Comparison of ENCODE assay signal across 15 cellular contexts in genomic region chr7:115435178-115435577, GRCh38.
DNase-seq lines count a peak whose midpoint lies in the region; ATAC-seq and TF ChIP-seq lines count a peak whose summit lies in the region.
"Had no signal": no experiment of that assay in that cellular context is flagged by ENCODE, and none has a peak within 500 bp of the region (broad histone marks: within the 10 kb centered on the region; RNA-seq: fewer than 3 reads in every experiment).

No MANE protein-coding gene starts in this region.

- H4K20me1 ChIP-seq in SU-DHL-6 (ENCODE audit: low read depth, low read length) (no peaks in the 10 kb centered on the region), GM23338 (replicated peaks; ENCODE audit: insufficient read depth) (no peaks in the 10 kb centered on the region)

- H3F3A ChIP-seq in SU-DHL-6 (ENCODE audit: insufficient read depth) (no peaks in the 10 kb centered on the region), GM23338 (replicated peaks; ENCODE audit: low read depth) (no peaks in the 10 kb centered on the region)

- H3K27ac ChIP-seq in SU-DHL-6 (ENCODE audit: low read depth, low read length): peak overlapping the region; percentile 51
- H3K27ac ChIP-seq in GM23338 (ENCODE audit: low read depth): no peak overlapping the region
- H3K27ac ChIP-seq: colonic mucosa, KMS-11 had no signal

- no peaks in the 10 kb centered on the region for H3K36me3 Mint-ChIP-seq in GM23338 (ENCODE audit: low read depth)
- H3K36me3 Mint-ChIP-seq: CD8-positive, alpha-beta memory T cell had no signal

- no peaks in the 10 kb centered on the region for H3K9me3 ChIP-seq in SU-DHL-6 (ENCODE audit: insufficient read depth, low read length)
- no peaks in the 10 kb centered on the region for H3K9me3 ChIP-seq in BE2C
- H3K9me3 ChIP-seq: colonic mucosa had no signal

- H3K9ac ChIP-seq in SU-DHL-6 (ENCODE audit: low read length): no peak overlapping the region
- H3K9ac ChIP-seq: KMS-11 had no signal

- peaks cover 5% of the 10 kb centered on the region for H3K4me1 Mint-ChIP-seq in GM23338
- H3K4me1 Mint-ChIP-seq: CD8-positive, alpha-beta memory T cell had no signal

- H3K27me3 ChIP-seq in SU-DHL-6 (ENCODE audit: low read length) (no peaks in the 10 kb centered on the region), BE2C (no peaks in the 10 kb centered on the region), GM23338 (ENCODE audit: insufficient read depth) (no peaks in the 10 kb centered on the region)
- H3K27me3 ChIP-seq: colonic mucosa had no signal

- H3K27ac Mint-ChIP-seq in GM23338: no peak overlapping the region
- H3K27ac Mint-ChIP-seq: CD8-positive, alpha-beta memory T cell; stimulated activated naive CD8-positive, alpha-beta T cell treated with anti-CD3 and anti-CD28 coated beads, Interleukin-15, Interleukin-2, amounts not matched to agents 100 ng/mL and 50 ng/mL, for 24 hours had no signal

- no peaks in the 10 kb centered on the region for H3K9me3 Mint-ChIP-seq in GM23338

- H3K79me2 ChIP-seq in SU-DHL-6 (ENCODE audit: insufficient read depth, low read length) (no peaks in the 10 kb centered on the region), GM23338 (replicated peaks; ENCODE audit: insufficient read depth) (no peaks in the 10 kb centered on the region)

- H3K4me1 ChIP-seq in BE2C: no peaks in the 10 kb centered on the region
- no peaks in the 10 kb centered on the region for H3K4me1 ChIP-seq in GM23338 (ENCODE audit: insufficient read depth)
- H3K4me1 ChIP-seq: colonic mucosa had no signal

- H3K4me2 ChIP-seq in SU-DHL-6 (ENCODE audit: low read depth, low read length, poor library complexity, severe bottlenecking) (peak overlapping the region; percentile 36), GM23338 (no peak overlapping the region)
- H3K4me2 ChIP-seq: KMS-11 had no signal

- H3K4me3 Mint-ChIP-seq in GM23338: no peak overlapping the region
- H3K4me3 Mint-ChIP-seq: CD8-positive, alpha-beta memory T cell; stimulated activated naive CD8-positive, alpha-beta T cell treated with anti-CD3 and anti-CD28 coated beads, Interleukin-15, Interleukin-2, amounts not matched to agents 100 ng/mL and 50 ng/mL, for 24 hours had no signal

- no peaks in the 10 kb centered on the region for H3K9me2 ChIP-seq in SU-DHL-6 (replicated peaks; ENCODE audit: insufficient read depth, low read length)
- peaks cover 7% of the 10 kb centered on the region; the same call in 1 of the 2 replicates for H3K9me2 ChIP-seq in GM23338 (ENCODE audit: insufficient read depth)

- H2AFZ ChIP-seq in SU-DHL-6 (ENCODE audit: low read depth, low read length, severe bottlenecking): no peak overlapping the region
- H2AFZ ChIP-seq in GM23338: no peak overlapping the region

- ATAC-seq in GM18873 (IDR thresholded peaks at IDR 0.05; ENCODE audit: low FRiP score, unreplicated experiment): peak; percentile 94
- ATAC-seq in GM21576 (IDR thresholded peaks at IDR 0.05; ENCODE audit: unreplicated experiment): peak; percentile 88
- ATAC-seq in HG03060 (IDR thresholded peaks at IDR 0.05; ENCODE audit: low read depth, unreplicated experiment): peak; percentile 98
- no peak for ATAC-seq in SK-N-SH treated with all-trans-retinoic acid at 6 μM for 48 hours
- no peak for ATAC-seq in GM23338
- ATAC-seq: HCT116 had no signal

- DNase-seq in BE2C (no peak), GM23338 (ENCODE audit: low spot score) (no peak), NCI-H1436 treated with DMSO at 0.1 percent for 48 hours (lab: John Stamatoyannopoulos, UW) (no peak)
- DNase-seq: CD8-positive, alpha-beta memory T cell; colonic mucosa; NCI-H2081 treated with DMSO at 0.1 percent for 48 hours; stimulated activated CD4-positive, alpha-beta T cell treated with anti-CD3 and anti-CD28 coated beads, Interleukin-4, amount 100 ng/mL, for 1 hour had no signal

- H3K36me3 ChIP-seq in SU-DHL-6 (ENCODE audit: low read length) (no peaks in the 10 kb centered on the region; the same call in 1 of the 2 replicates), BE2C (no peaks in the 10 kb centered on the region), GM23338 (ENCODE audit: insufficient read depth) (no peaks in the 10 kb centered on the region)
- H3K36me3 ChIP-seq: colonic mucosa had no signal

- H3K4me3 ChIP-seq in SU-DHL-6 (ENCODE audit: insufficient read depth, low read length, poor library complexity, severe bottlenecking) (no peak overlapping the region), BE2C (ENCODE audit: low read depth, low read length) (no peak overlapping the region), GM23338 (no peak overlapping the region)
- H3K4me3 ChIP-seq: colonic mucosa had no signal

- TF ChIP-seq CTCF in SU-DHL-6 (IDR thresholded peaks at IDR 0.05; ENCODE audit: insufficient read depth, low read length, poor library complexity, severe bottlenecking): no peak
- no peak for TF ChIP-seq CTCF in BE2C (IDR thresholded peaks at IDR 0.05; ENCODE audit: low read depth, low read length)
- no peak for TF ChIP-seq CTCF in GM23338 (conservative IDR thresholded peaks at IDR 0.05; ENCODE audit: low read depth in 2 of 2)

- no peaks in the 10 kb centered on the region for H3K27me3 Mint-ChIP-seq in GM23338 (ENCODE audit: insufficient read depth, low read depth, poor library complexity)
- H3K27me3 Mint-ChIP-seq: stimulated activated naive CD8-positive, alpha-beta T cell treated with anti-CD3 and anti-CD28 coated beads, Interleukin-15, Interleukin-2, amounts not matched to agents 100 ng/mL and 50 ng/mL, for 24 hours had no signal

TF ChIP-seq in SK-N-SH treated with all-trans-retinoic acid at 6 μM for 48 hours, 23 proteins besides CTCF, POLR2A, EP300 and RAD21 (continues in another document):
- no peak for TF ChIP-seq RARB (CRISPR knock-in tag; IDR thresholded peaks at IDR 0.05)
- TF ChIP-seq ZNF565 (CRISPR knock-in tag; conservative IDR thresholded peaks at IDR 0.05; ENCODE audit: low read depth): no peak
- TF ChIP-seq ZNF70 (CRISPR knock-in tag; IDR thresholded peaks at IDR 0.05): no peak
- no peak for TF ChIP-seq ZFP3 (CRISPR knock-in tag; IDR thresholded peaks at IDR 0.05)
- TF ChIP-seq PPARA (CRISPR knock-in tag; IDR thresholded peaks at IDR 0.05; ENCODE audit: borderline replicate concordance): no peak
- TF ChIP-seq ZNF8 (CRISPR knock-in tag; IDR thresholded peaks at IDR 0.05): no peak
- TF ChIP-seq ZC3H10 (CRISPR knock-in tag; IDR thresholded peaks at IDR 0.05): no peak
- no peak for TF ChIP-seq GLIS3 (CRISPR knock-in tag; IDR thresholded peaks at IDR 0.05)
- TF ChIP-seq TSHZ2 (CRISPR knock-in tag; IDR thresholded peaks at IDR 0.05): no peak

TF ChIP-seq in GM23338, 12 proteins besides CTCF, POLR2A, EP300 and RAD21:
- TF ChIP-seq REST (IDR thresholded peaks at IDR 0.05; ENCODE audit: unreplicated experiment): no peak
- no peak for TF ChIP-seq NANOG (IDR thresholded peaks at IDR 0.05; ENCODE audit: borderline replicate concordance)
- TF ChIP-seq ZNF331 (CRISPR knock-in tag; IDR thresholded peaks at IDR 0.05; ENCODE audit: low read depth): no peak
- TF ChIP-seq, protein P1, sequence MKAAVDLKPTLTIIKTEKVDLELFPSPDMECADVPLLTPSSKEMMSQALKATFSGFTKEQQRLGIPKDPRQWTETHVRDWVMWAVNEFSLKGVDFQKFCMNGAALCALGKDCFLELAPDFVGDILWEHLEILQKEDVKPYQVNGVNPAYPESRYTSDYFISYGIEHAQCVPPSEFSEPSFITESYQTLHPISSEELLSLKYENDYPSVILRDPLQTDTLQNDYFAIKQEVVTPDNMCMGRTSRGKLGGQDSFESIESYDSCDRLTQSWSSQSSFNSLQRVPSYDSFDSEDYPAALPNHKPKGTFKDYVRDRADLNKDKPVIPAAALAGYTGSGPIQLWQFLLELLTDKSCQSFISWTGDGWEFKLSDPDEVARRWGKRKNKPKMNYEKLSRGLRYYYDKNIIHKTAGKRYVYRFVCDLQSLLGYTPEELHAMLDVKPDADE (IDR thresholded peaks at IDR 0.05): no peak

Comparison
In these comparisons a context has a peak if more than half of its experiments do, and no peak if none do; other contexts are left out.
1. ATAC-seq: peak in GM18873 (single experiment), GM21576 (single experiment) and HG03060 (single experiment); none in SK-N-SH treated with all-trans-retinoic acid at 6 μM for 48 hours (single experiment) and GM23338 (single experiment).